Comparison of ENCODE assay signal across 13 cellular contexts in genomic region chr1:183248989-183249691, GRCh38.
"Had no signal": no experiment of that assay in that cellular context is flagged by ENCODE, and none has a peak within 500 bp of the region (broad histone marks: within the 10 kb centered on the region; RNA-seq: fewer than 3 reads in every experiment).

No MANE protein-coding gene starts in this region.

- DNase-seq: activated effector memory CD4-positive, alpha-beta T cell treated with anti-CD3 and anti-CD28 coated beads, Interleukin-2, amount 50 U/mL, for 16 hours; activated T-cell treated with anti-CD3 and anti-CD28 coated beads, Interleukin-2, amount 50 U/mL, for 4 hours; dorsolateral prefrontal cortex; esophagus squamous epithelium; foreskin melanocyte; head of caudate nucleus; ovary; stimulated activated CD4-positive, alpha-beta T cell treated with anti-CD3 and anti-CD28 coated beads, Interleukin-4, amount 100 ng/mL, for 4 hours; transverse colon had no signal

- H3K4me3 ChIP-seq: dorsolateral prefrontal cortex, esophagus squamous epithelium, ovary, skin epidermis, transverse colon had no signal

- H3K36me3 Mint-ChIP-seq: activated naive CD4-positive, alpha-beta T cell treated with anti-CD3 and anti-CD28 coated beads, Interleukin-2, amount 50 U/mL, for 72 hours had no signal

- H3K27me3 ChIP-seq: dorsolateral prefrontal cortex, esophagus squamous epithelium, ovary, transverse colon had no signal

- H3K4me3 Mint-ChIP-seq: activated T-cell treated with anti-CD3 and anti-CD28 coated beads, Interleukin-2, amount 50 U/mL, for 4 hours; neural crest cell; T-helper 2 cell treated with Interferon-gamma antibody and Interleukin-4, amounts not matched to agents 5 μg/mL and 100 μg/mL, for 36 hours had no signal

- H3K27ac Mint-ChIP-seq: activated naive CD4-positive, alpha-beta T cell treated with anti-CD3 and anti-CD28 coated beads, Interleukin-2, amount 50 U/mL, for 72 hours; T-helper 2 cell treated with Interferon-gamma antibody and Interleukin-4, amounts not matched to agents 5 μg/mL and 100 μg/mL, for 36 hours had no signal

- H3K9me3 ChIP-seq: esophagus squamous epithelium, ovary, transverse colon had no signal

- H3K36me3 ChIP-seq: esophagus squamous epithelium, ovary, transverse colon had no signal

- H3K4me1 Mint-ChIP-seq: neural crest cell had no signal

- H3K9me3 Mint-ChIP-seq: activated naive CD4-positive, alpha-beta T cell treated with anti-CD3 and anti-CD28 coated beads, Interleukin-2, amount 50 U/mL, for 72 hours; activated T-cell treated with anti-CD3 and anti-CD28 coated beads, Interleukin-2, amount 50 U/mL, for 4 hours; T-helper 2 cell treated with Interferon-gamma antibody and Interleukin-4, amounts not matched to agents 5 μg/mL and 100 μg/mL, for 36 hours had no signal

- H3K27ac ChIP-seq: dorsolateral prefrontal cortex, esophagus squamous epithelium, ovary, transverse colon had no signal

- H3K4me1 ChIP-seq: transverse colon had no signal
